3 cellular contexts compared by ENCODE assay signal in genomic region chr11:12639388-12639787, GRCh38.
TF ChIP-seq lines count a peak whose summit lies in the region.

No MANE protein-coding gene starts in this region.

TF ChIP-seq in A549, 52 proteins besides CTCF, POLR2A, EP300 and RAD21:
- TF ChIP-seq KDM1A (IDR thresholded peaks at IDR 0.05; ENCODE audit: low read depth) (no peak), MAFK (IDR thresholded peaks at IDR 0.05; ENCODE audit: partially characterized antibody) (peak; percentile 92), REST (IDR thresholded peaks at IDR 0.05) (no peak)

TF ChIP-seq in IMR-90, 13 proteins besides CTCF, POLR2A, EP300 and RAD21:
- TF ChIP-seq MAFK (IDR thresholded peaks at IDR 0.05; ENCODE audit: low read depth, low read length) (peak; percentile 94), MAZ (IDR thresholded peaks at IDR 0.05; ENCODE audit: borderline replicate concordance, low read depth, low read length) (no peak)

TF ChIP-seq in K562, 482 proteins besides CTCF, POLR2A, EP300 and RAD21:
- TF ChIP-seq MAFF (IDR thresholded peaks at IDR 0.05; ENCODE audit: low read length) (peak; percentile 96), RFX7 (CRISPR knock-in tag; IDR thresholded peaks at IDR 0.05) (no peak), C11orf30 (IDR thresholded peaks at IDR 0.05; ENCODE audit: low read depth) (peak; percentile 97), MAFG (tag; conservative IDR thresholded peaks at IDR 0.05) (peak; percentile 92), NFE2 (IDR thresholded peaks at IDR 0.05; ENCODE audit: low read depth) (peak; percentile 58; the same call in 1 of the 2 replicates), GTF2A2 (tag; IDR thresholded peaks at IDR 0.05) (no peak), ZNF586 (CRISPR knock-in tag; conservative IDR thresholded peaks at IDR 0.05) (no peak), MAFK (IDR thresholded peaks at IDR 0.05; ENCODE audit: low read length) (peak; percentile 95), ZNF316 (IDR thresholded peaks at IDR 0.05) (peak; percentile 99)
